34 cellular contexts compared by ENCODE assay signal in the genomic region with DNA sequence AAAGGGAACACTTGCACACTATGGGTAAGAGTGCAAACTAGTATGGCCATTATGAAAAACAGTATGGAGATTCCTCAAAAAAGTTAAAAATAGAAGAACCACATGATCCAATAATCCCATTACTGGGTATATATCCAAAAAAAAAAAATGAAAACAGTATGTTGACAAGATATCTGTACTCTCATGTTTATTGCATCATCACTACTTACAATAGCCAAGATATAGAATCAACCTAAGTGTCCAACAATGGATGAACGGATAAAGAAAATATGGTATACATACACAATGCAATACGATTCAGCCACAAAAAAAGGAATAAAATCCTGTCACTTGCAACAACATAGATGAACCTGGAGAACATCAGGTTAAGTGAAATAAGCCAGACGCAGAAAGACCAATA.
DNase-seq lines count a peak whose midpoint lies in the region; ATAC-seq, FAIRE-seq and TF ChIP-seq lines count a peak whose summit lies in the region.
"Had no signal": no experiment of that assay in that cellular context is flagged by ENCODE, and none has a peak within 500 bp of the region (broad histone marks: within the 10 kb centered on the region; RNA-seq: fewer than 3 reads in every experiment).

No MANE protein-coding gene starts in this region.

- FAIRE-seq in HepG2 (lab: Jason Lieb, UNC) (no peak), D721Med (lab: Jason Lieb, UNC) (peak; percentile 38), K562 (lab: Jason Lieb, UNC) (no peak)
- FAIRE-seq: A204.1, A549 had no signal

- no peak overlapping the region for H2AK9ac ChIP-seq in IMR-90 (replicated peaks; ENCODE audit: low read depth, low read length, poor library complexity)

- BruUV-seq in HepG2 (replicated peaks; lab: Mats Ljungman, UMichigan) (no TSS peak), IMR-90 (replicated peaks; lab: Mats Ljungman, UMichigan) (no TSS peak), K562 (replicated peaks; lab: Mats Ljungman, UMichigan) (no TSS peak)

- TF ChIP-seq POLR2A in HepG2 (IDR thresholded peaks at IDR 0.05; ENCODE audit: insufficient read depth in 1 of 2, low read depth in 2 of 2, low read length in 2 of 2) (no peak), right lobe of liver (IDR thresholded peaks at IDR 0.05) (no peak), IMR-90 (IDR thresholded peaks at IDR 0.05; ENCODE audit: low read depth, low read length) (no peak), K562 (conservative IDR thresholded peaks at IDR 0.05) (no peak), uterus (IDR thresholded peaks at IDR 0.05) (no peak)

- in situ Hi-C loops in HepG2 (cut with HindIII; ENCODE audit: extremely low pct_ligation_motif_present, low pct_unique_long_range_greater_than_20kb) (no loop called here), IMR-90 (cut with MboI; ENCODE audit: low sequenced_read_pairs) (no loop called here), K562 (cut with MboI) (no loop called here)

- no peaks in the 10 kb centered on the region for H4K20me1 ChIP-seq in HepG2 (ENCODE audit: insufficient read depth, low read length)
- H4K20me1 ChIP-seq in IMR-90 (ENCODE audit: insufficient read depth, low read length), result no peaks in the 10 kb centered on the region
- H4K20me1 ChIP-seq in K562 (replicated peaks; ENCODE audit: control insufficient read depth, insufficient read depth, low read length), result no peaks in the 10 kb centered on the region
- H4K20me1 ChIP-seq: BLaER1; BLaER1 treated with 17β-estradiol and CSF1 and Interleukin-3, amounts not matched to agents 10 nM and 100 nM had no signal

- TF ChIP-seq CTCF in HepG2 (CRISPR knock-in tag; IDR thresholded peaks at IDR 0.05) (no peak), right lobe of liver (IDR thresholded peaks at IDR 0.05) (no peak), D721Med (IDR thresholded peaks at IDR 0.05; ENCODE audit: insufficient read depth, missing control alignments) (no peak), IMR-90 (conservative IDR thresholded peaks at IDR 0.05; ENCODE audit: low read depth, low read length) (no peak), K562 (IDR thresholded peaks at IDR 0.05 in 2 of 3, conservative IDR thresholded peaks at IDR 0.05 in 1 of 3; ENCODE audit: insufficient read depth in 2 of 3, low read depth in 1 of 3, low read length in 3 of 3) (no peak), uterus (IDR thresholded peaks at IDR 0.05) (no peak)

- no peak overlapping the region for H2AFZ ChIP-seq in HepG2 (ENCODE audit: low read length)
- no peak overlapping the region for H2AFZ ChIP-seq in IMR-90 (replicated peaks; ENCODE audit: low read length, poor library complexity)
- no peak overlapping the region for H2AFZ ChIP-seq in K562 (ENCODE audit: low read depth, low read length)

- intact Hi-C loops in HepG2 (cut with micrococcal nuclease; ENCODE audit: unreplicated experiment), result no loop called here
- intact Hi-C loops in right lobe of liver (cut with DNase I), result no loop called here
- intact Hi-C loops in IMR-90 (cut with micrococcal nuclease), result no loop called here
- intact Hi-C loops in K562 (cut with micrococcal nuclease), result no loop called here
- intact Hi-C loops in uterus (cut with DNase I; ENCODE audit: low total_unique reads), result no loop called here

- H3K4me3 ChIP-seq in HepG2 (replicated peaks in 1 of 3; ENCODE audit: insufficient read depth in 1 of 3, low read depth in 2 of 3, low read length in 3 of 3) (no peak overlapping the region), right lobe of liver (no peak overlapping the region), IMR-90 (ENCODE audit: insufficient read depth, low read depth, low read length) (no peak overlapping the region), K562 (no peak overlapping the region), uterus (no peak overlapping the region)
- H3K4me3 ChIP-seq: A549; BLaER1; BLaER1 treated with 17β-estradiol and CSF1 and Interleukin-3, amounts not matched to agents 10 nM and 100 nM had no signal

- H3K9me3 ChIP-seq in HepG2 (ENCODE audit: low read length) (peaks cover 16% of the 10 kb centered on the region; the same call in 1 of the 2 replicates), right lobe of liver (no peaks in the 10 kb centered on the region), IMR-90 (ENCODE audit: control insufficient read depth, insufficient read depth, low read length) (no peaks in the 10 kb centered on the region), K562 (replicated peaks; ENCODE audit: control insufficient read depth, insufficient read depth, low read depth, low read length) (no peaks in the 10 kb centered on the region; the same call in 1 of the 2 replicates), uterus (peaks cover 0 to 8% of the 10 kb centered on the region in 2 donors)
- H3K9me3 ChIP-seq: A549, BE2C, Caco-2 had no signal

- H3K79me2 ChIP-seq in HepG2 (ENCODE audit: insufficient read depth, low read length), result no peaks in the 10 kb centered on the region
- H3K79me2 ChIP-seq in K562 (ENCODE audit: control insufficient read depth, insufficient read depth, low read length), result no peaks in the 10 kb centered on the region

- dilution Hi-C loops in IMR-90 (cut with HindIII; ENCODE audit: low sequenced_read_pairs, unreplicated experiment), result no loop called here

- H2BK5ac ChIP-seq in IMR-90 (ENCODE audit: low read depth, low read length, poor library complexity, severe bottlenecking), result no peak overlapping the region

- CTCF ChIA-PET in HepG2 (lab: Yijun Ruan, JAX; ENCODE audit: low intra/inter-chr PET ratio, low total read pairs), result no interaction called here
- CTCF ChIA-PET in IMR-90 (lab: Yijun Ruan, JAX), result no interaction called here
- CTCF ChIA-PET in K562 (lab: Yijun Ruan, JAX; ENCODE audit: low intra/inter-chr PET ratio), result no interaction called here

- H3K18ac ChIP-seq in IMR-90 (ENCODE audit: low read depth, low read length), result no peak overlapping the region

- no peak for ATAC-seq in HepG2
- no peak for ATAC-seq in right lobe of liver
- no peak for ATAC-seq in IMR-90 (ENCODE audit: low read depth)
- ATAC-seq in K562, result no peak
- ATAC-seq in HG03457 (IDR thresholded peaks at IDR 0.05; ENCODE audit: unreplicated experiment), result no peak
- ATAC-seq: A549; CD8-positive, alpha-beta T cell had no signal

- DNase-seq in HepG2 (ENCODE audit: low spot score), result no peak
- no peak for DNase-seq in right lobe of liver
- no peak for DNase-seq in D721Med (ENCODE audit: insufficient read length, low spot score)
- no peak for DNase-seq in IMR-90
- DNase-seq in K562 (ENCODE audit: extremely low read depth in 1 of 4, low spot score in 3 of 4), result no peak
- DNase-seq in uterus, result no peak
- no peak for DNase-seq in NCI-H1048 (lab: John Stamatoyannopoulos, UW)
- DNase-seq: 8988T; ACHN; AML-193; BE2C; C1 segment of cervical spinal cord; Caco-2; Calu3; CD4-positive, alpha-beta memory T cell; CD4-positive, alpha-beta T cell; CD4-positive, CD25-positive, alpha-beta regulatory T cell; CD8-positive, alpha-beta memory T cell; CD8-positive, alpha-beta T cell; COR-L47; DMS 273 treated with DMSO at 0.1 percent for 48 hours; DMS153; DMS53; DMS79; DMS79 treated with DMSO at 0.1 percent for 48 hours; DND-41; EL had no signal

- no peak overlapping the region for H3K14ac ChIP-seq in IMR-90 (replicated peaks; ENCODE audit: low read depth, low read length)

- H2BK120ac ChIP-seq in IMR-90 (ENCODE audit: low read depth, low read length), result no peak overlapping the region

- H3K56ac ChIP-seq in IMR-90 (ENCODE audit: extremely low read depth, insufficient read depth, low read length), result no peak overlapping the region

- no peaks in the 10 kb centered on the region for H3K36me3 ChIP-seq in HepG2 (replicated peaks in 1 of 2; ENCODE audit: control insufficient read depth in 1 of 2, insufficient read depth in 2 of 2, low read length in 2 of 2)
- H3K36me3 ChIP-seq in right lobe of liver, result no peaks in the 10 kb centered on the region
- no peaks in the 10 kb centered on the region for H3K36me3 ChIP-seq in IMR-90 (ENCODE audit: control insufficient read depth, insufficient read depth, low read length)
- no peaks in the 10 kb centered on the region for H3K36me3 ChIP-seq in K562 (ENCODE audit: control insufficient read depth, insufficient read depth, low read length)
- no peaks in the 10 kb centered on the region for H3K36me3 ChIP-seq in uterus
- H3K36me3 ChIP-seq: BE2C, BLaER1 had no signal

- H3K23ac ChIP-seq in IMR-90 (ENCODE audit: low read depth, low read length), result no peak overlapping the region

- H3K9ac ChIP-seq in HepG2 (ENCODE audit: insufficient read depth, low read depth, low read length), result no peak overlapping the region
- H3K9ac ChIP-seq in IMR-90 (ENCODE audit: low read depth, low read length), result no peak overlapping the region
- no peak overlapping the region for H3K9ac ChIP-seq in K562 (ENCODE audit: insufficient read depth in 1 of 2, low read depth in 2 of 2, low read length in 2 of 2)
- H3K9ac ChIP-seq: BLaER1; BLaER1 treated with 17β-estradiol and CSF1 and Interleukin-3, amounts not matched to agents 10 nM and 100 nM had no signal

- TF ChIP-seq EP300 in HepG2 (IDR thresholded peaks at IDR 0.05; ENCODE audit: low read depth in 2 of 2, low read length in 2 of 2), result no peak
- no peak for TF ChIP-seq EP300 in HepG2 (CRISPR knock-in tag; IDR thresholded peaks at IDR 0.05; ENCODE audit: borderline replicate concordance)
- no peak for TF ChIP-seq EP300 in K562 (IDR thresholded peaks at IDR 0.05; ENCODE audit: low read length)

- no peaks in the 10 kb centered on the region for H3K27me3 ChIP-seq in HepG2 (ENCODE audit: control insufficient read depth in 1 of 2, insufficient read depth in 2 of 2, low read length in 2 of 2)
- H3K27me3 ChIP-seq in right lobe of liver, result no peaks in the 10 kb centered on the region
- no peaks in the 10 kb centered on the region for H3K27me3 ChIP-seq in IMR-90 (ENCODE audit: control insufficient read depth, insufficient read depth, low read length)
- no peaks in the 10 kb centered on the region for H3K27me3 ChIP-seq in K562 (ENCODE audit: control insufficient read depth in 2 of 2, insufficient read depth in 2 of 2, low read length in 2 of 2)
- no peaks in the 10 kb centered on the region for H3K27me3 ChIP-seq in uterus
- H3K27me3 ChIP-seq: BE2C; BLaER1; BLaER1 treated with 17β-estradiol and CSF1 and Interleukin-3, amounts not matched to agents 10 nM and 100 nM had no signal

- TF ChIP-seq RAD21 in HepG2 (CRISPR knock-in tag; IDR thresholded peaks at IDR 0.05) (no peak), IMR-90 (IDR thresholded peaks at IDR 0.05; ENCODE audit: low read length) (no peak), K562 (CRISPR knock-in tag; conservative IDR thresholded peaks at IDR 0.05 in 1 of 2, IDR thresholded peaks at IDR 0.05 in 1 of 2) (no peak)

- no peak overlapping the region for H3K4ac ChIP-seq in IMR-90 (ENCODE audit: low read depth, low read length)

- POLR2A ChIA-PET in HepG2 (lab: Yijun Ruan, JAX) (no interaction called here), IMR-90 (lab: Charles Lee; ENCODE audit: unreplicated experiment) (no interaction called here), K562 (lab: Yijun Ruan, JAX) (no interaction called here)

- H3K4me2 ChIP-seq in HepG2 (ENCODE audit: low read depth, low read length) (no peak overlapping the region), IMR-90 (ENCODE audit: low read depth, low read length) (no peak overlapping the region), K562 (ENCODE audit: insufficient read depth, low read length) (no peak overlapping the region)
- H3K4me2 ChIP-seq: A549; BLaER1; BLaER1 treated with 17β-estradiol and CSF1 and Interleukin-3, amounts not matched to agents 10 nM and 100 nM had no signal

- no peak overlapping the region for H4K91ac ChIP-seq in IMR-90 (ENCODE audit: insufficient read depth, low read depth, low read length)

- H2BK15ac ChIP-seq in IMR-90 (ENCODE audit: low read depth, low read length), result no peak overlapping the region

- H3K27ac ChIP-seq in HepG2 (ENCODE audit: extremely low read length, insufficient read depth, low read length) (no peak overlapping the region), right lobe of liver (no peak overlapping the region), IMR-90 (ENCODE audit: insufficient read depth, low read length) (no peak overlapping the region), K562 (ENCODE audit: extremely low read depth, low read depth, low read length) (no peak overlapping the region), uterus (no peak overlapping the region)
- H3K27ac ChIP-seq: 22Rv1; A549; BLaER1; BLaER1 treated with 17β-estradiol and CSF1 and Interleukin-3, amounts not matched to agents 10 nM and 100 nM; C4-2B had no signal

- no peak overlapping the region for H2BK20ac ChIP-seq in IMR-90 (ENCODE audit: low read depth, low read length)

- no peak overlapping the region for H4K8ac ChIP-seq in IMR-90 (ENCODE audit: low read depth in 2 of 2, low read length in 2 of 2)

- H2AK5ac ChIP-seq in IMR-90 (ENCODE audit: low read depth, low read length), result no peak overlapping the region

- H3K9me1 ChIP-seq in IMR-90 (ENCODE audit: insufficient read depth, low read length), result no peaks in the 10 kb centered on the region
- H3K9me1 ChIP-seq in K562 (ENCODE audit: control insufficient read depth, insufficient read depth, low read length), result no peaks in the 10 kb centered on the region

- H4K5ac ChIP-seq in IMR-90 (ENCODE audit: low read depth, low read length), result no peak overlapping the region

- no peaks in the 10 kb centered on the region for H3K4me1 ChIP-seq in HepG2 (ENCODE audit: insufficient read depth, low read length)
- H3K4me1 ChIP-seq in right lobe of liver, result no peaks in the 10 kb centered on the region
- H3K4me1 ChIP-seq in IMR-90 (ENCODE audit: control insufficient read depth, insufficient read depth, low read length), result no peaks in the 10 kb centered on the region
- no peaks in the 10 kb centered on the region for H3K4me1 ChIP-seq in K562 (replicated peaks in 1 of 2; ENCODE audit: control insufficient read depth in 2 of 2, insufficient read depth in 2 of 2, low read length in 2 of 2)
- no peaks in the 10 kb centered on the region for H3K4me1 ChIP-seq in uterus
- H3K4me1 ChIP-seq: A549, BE2C, BLaER1, Caco-2 had no signal

- H3K79me1 ChIP-seq in IMR-90 (ENCODE audit: low read depth in 1 of 2, low read length in 2 of 2), result no peaks in the 10 kb centered on the region

- 32% methylated on average over 3 of the region's 3 CpGs for WGBS in HepG2 (ENCODE audit: low lambda C conversion rate)
- 75% methylated on average over 3 of the region's 3 CpGs for WGBS in right lobe of liver (ENCODE audit: insufficient coverage, low coverage, low lambda C conversion rate, missing lambda C conversion rate)
- WGBS in IMR-90 (ENCODE audit: extremely low coverage in 2 of 2, insufficient read length in 1 of 2), 2 experiments, result no CpG with 5 or more reads among the region's 3 CpGs
- WGBS in K562 (ENCODE audit: insufficient coverage, low coverage, missing lambda C conversion rate), result 3% methylated on average over 3 of the region's 3 CpGs
